In the genomic region with DNA sequence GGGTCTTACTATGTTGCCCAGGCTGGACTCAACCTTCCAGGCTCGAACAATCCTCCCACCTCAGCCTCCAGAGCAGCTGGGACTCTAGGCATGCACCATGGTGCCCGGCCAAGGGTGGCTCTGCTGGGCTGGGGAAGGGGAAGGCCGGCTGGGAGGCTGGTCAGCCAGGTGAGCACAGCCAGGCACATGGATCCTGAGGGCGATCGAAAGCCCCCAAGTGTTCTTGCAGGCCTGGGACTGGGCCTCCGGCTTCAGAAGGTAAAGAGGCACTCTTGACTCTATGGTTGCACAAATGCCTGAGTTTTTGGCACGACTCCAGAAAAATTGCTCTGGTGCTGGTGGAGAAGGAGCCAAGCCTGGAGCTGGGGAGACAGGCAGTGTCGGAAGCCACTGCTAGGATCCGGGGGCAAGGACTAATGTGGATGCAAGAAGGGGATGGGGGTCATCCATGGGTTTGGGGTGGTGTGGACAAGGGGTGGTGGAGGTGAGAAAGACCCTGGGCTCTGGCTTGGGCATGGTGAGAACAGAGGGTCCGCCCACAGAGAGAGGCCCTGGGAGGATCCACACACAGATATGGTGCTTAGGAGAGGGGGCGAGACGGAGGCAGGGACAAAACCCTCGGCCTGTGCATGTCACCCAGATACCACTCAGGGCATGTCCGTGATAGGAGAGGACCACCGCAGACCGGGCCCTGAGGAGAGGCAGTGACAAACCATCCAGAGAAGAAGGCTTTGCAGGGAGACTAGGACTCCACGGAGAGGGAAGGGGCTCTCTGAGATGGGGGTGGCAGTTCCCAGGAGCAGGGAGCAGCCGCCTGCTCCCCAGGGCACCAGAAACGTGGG, we compare ENCODE assay signal across 14 cellular contexts. TPM values are rescaled to one million over a fixed set of nuclear protein-coding genes. Genes with fewer than 3 reads are reported as not detected.
DNase-seq lines count a peak whose midpoint lies in the region; ATAC-seq and TF ChIP-seq lines count a peak whose summit lies in the region.
"Had no signal": no experiment of that assay in that cellular context is flagged by ENCODE, and none has a peak within 500 bp of the region (broad histone marks: within the 10 kb centered on the region; RNA-seq: fewer than 3 reads in every experiment).

No MANE protein-coding gene starts in this region.

- POLR2A ChIA-PET in activated CD4-positive, alpha-beta memory T cell treated with anti-CD3 and anti-CD28 coated beads, Interleukin-2, amount 10 ng/mL, durations not matched to agents 7 days and 5 days (lab: Charles Lee), result no interaction called here

- H3K27me3 Mint-ChIP-seq in activated CD4-positive, alpha-beta memory T cell treated with anti-CD3 and anti-CD28 coated beads, Interleukin-2, amount 10 ng/mL, durations not matched to agents 7 days and 5 days, result no peaks in the 10 kb centered on the region

- no peaks in the 10 kb centered on the region for H3K9me3 Mint-ChIP-seq in activated CD4-positive, alpha-beta memory T cell treated with anti-CD3 and anti-CD28 coated beads, Interleukin-2, amount 10 ng/mL, durations not matched to agents 7 days and 5 days
- H3K9me3 Mint-ChIP-seq: activated T-helper 17 cell treated with anti-CD3 and anti-CD28 coated beads, Interleukin-2, amount 50 U/mL, for 72 hours had no signal

- no peak overlapping the region for H3K4me3 Mint-ChIP-seq in activated CD4-positive, alpha-beta memory T cell treated with anti-CD3 and anti-CD28 coated beads, Interleukin-2, amount 10 ng/mL, durations not matched to agents 7 days and 5 days
- H3K4me3 Mint-ChIP-seq: activated T-helper 17 cell treated with anti-CD3 and anti-CD28 coated beads, Interleukin-2, amount 50 U/mL, for 72 hours had no signal

- H3K9me3 ChIP-seq in breast epithelium, result no peaks in the 10 kb centered on the region
- peaks cover 0 to 2% of the 10 kb centered on the region in 2 donors for H3K9me3 ChIP-seq in lung (ENCODE audit: control insufficient read depth in 2 of 2, insufficient read depth in 1 of 2, low read length in 1 of 2)
- no peaks in the 10 kb centered on the region for H3K9me3 ChIP-seq in MG63

- TF ChIP-seq CTCF in breast epithelium (IDR thresholded peaks at IDR 0.05), result no peak
- TF ChIP-seq CTCF in lung (IDR thresholded peaks at IDR 0.05; ENCODE audit: control extremely low read depth, extremely low read depth), result no peak

- H2AFZ ChIP-seq in ACC112 (ENCODE audit: low read length, unreplicated experiment), result no peak overlapping the region

- ATAC-seq in lung (ENCODE audit: insufficient read depth, low FRiP score) (no peak), GM19452 (IDR thresholded peaks at IDR 0.05; ENCODE audit: unreplicated experiment) (no peak)
- ATAC-seq: activated T-helper 17 cell treated with anti-CD3 and anti-CD28 coated beads, Interleukin-2, amount 50 U/mL, for 72 hours had no signal

- CTCF ChIA-PET in activated CD4-positive, alpha-beta memory T cell treated with anti-CD3 and anti-CD28 coated beads, Interleukin-2, amount 10 ng/mL, durations not matched to agents 7 days and 5 days (lab: Charles Lee), result no interaction called here

- no peak overlapping the region for H3K27ac Mint-ChIP-seq in activated CD4-positive, alpha-beta memory T cell treated with anti-CD3 and anti-CD28 coated beads, Interleukin-2, amount 10 ng/mL, durations not matched to agents 7 days and 5 days
- H3K27ac Mint-ChIP-seq: activated T-helper 17 cell treated with anti-CD3 and anti-CD28 coated beads, Interleukin-2, amount 50 U/mL, for 72 hours had no signal

- TF ChIP-seq POLR2A in breast epithelium (IDR thresholded peaks at IDR 0.05), result no peak

- H3K4me3 ChIP-seq in ACC112 (ENCODE audit: low read depth, low read length) (no peak overlapping the region), breast epithelium (no peak overlapping the region), lung (no peak overlapping the region), MG63 (no peak overlapping the region)

- no peaks in the 10 kb centered on the region for H3K36me3 Mint-ChIP-seq in activated CD4-positive, alpha-beta memory T cell treated with anti-CD3 and anti-CD28 coated beads, Interleukin-2, amount 10 ng/mL, durations not matched to agents 7 days and 5 days (ENCODE audit: low read depth)

- peak; percentile 23 for DNase-seq in EH (ENCODE audit: low read depth)
- peak; percentile 12 to 36 for DNase-seq in breast epithelium (ENCODE audit: low spot score in 2 of 2)
- peak; percentile 59 for DNase-seq in lung (ENCODE audit: low spot score)
- DNase-seq in MG63, result no peak
- DNase-seq in activated CD4-positive, alpha-beta memory T cell treated with anti-CD3 and anti-CD28 coated beads, Interleukin-2, amount 10 ng/mL, durations not matched to agents 7 days and 5 days, result no peak
- DNase-seq in kidney glomerular epithelial cell (lab: John Stamatoyannopoulos, UW), result no peak
- DNase-seq: activated CD4-positive, alpha-beta T cell treated with anti-CD3 and anti-CD28 coated beads, Interleukin-2, amount 50 U/mL, for 1 hour; aorta; NCI-H1417; stimulated activated CD4-positive, alpha-beta T cell treated with anti-CD3 and anti-CD28 coated beads, Interleukin-4, amount 100 ng/mL, for 1 hour had no signal

- WGBS in lung, 2 donors, result 76 to 85% methylated on average over 19 of the region's 19 CpGs

- no peaks in the 10 kb centered on the region for H3K79me2 ChIP-seq in ACC112 (ENCODE audit: control insufficient read depth, insufficient read depth, low read length, unreplicated experiment)

- intact Hi-C loops in breast epithelium (cut with DNase I; ENCODE audit: low total_unique reads), result no loop called here

- H3K4me1 Mint-ChIP-seq in activated CD4-positive, alpha-beta memory T cell treated with anti-CD3 and anti-CD28 coated beads, Interleukin-2, amount 10 ng/mL, durations not matched to agents 7 days and 5 days, result no peaks in the 10 kb centered on the region
- H3K4me1 Mint-ChIP-seq: activated T-helper 17 cell treated with anti-CD3 and anti-CD28 coated beads, Interleukin-2, amount 50 U/mL, for 72 hours had no signal

- H3K27ac ChIP-seq in ACC112 (ENCODE audit: low read depth, low read length) (peak overlapping the region; percentile 97), breast epithelium (peak overlapping the region in 1 of 2 donors; percentile 12), lung (ENCODE audit: low read depth in 1 of 2, low read length in 1 of 2) (no peak overlapping the region)
- H3K27ac ChIP-seq: C4-2B had no signal

- no peaks in the 10 kb centered on the region for H3K27me3 ChIP-seq in ACC112 (ENCODE audit: insufficient read depth, low read length)
- H3K27me3 ChIP-seq in breast epithelium, result peaks cover 0 to 3% of the 10 kb centered on the region in 2 donors
- H3K27me3 ChIP-seq in lung (ENCODE audit: control insufficient read depth, insufficient read depth), result no peaks in the 10 kb centered on the region
- H3K27me3 ChIP-seq in MG63, result no peaks in the 10 kb centered on the region

- H3K4me1 ChIP-seq in ACC112 (ENCODE audit: control insufficient read depth, insufficient read depth, low read length, unreplicated experiment) (peaks cover 34% of the 10 kb centered on the region), breast epithelium (no peaks in the 10 kb centered on the region), lung (ENCODE audit: control insufficient read depth in 2 of 2, insufficient read depth in 2 of 2, low read length in 2 of 2) (peaks cover 0 to 3% of the 10 kb centered on the region in 2 donors)

- no peaks in the 10 kb centered on the region for H3K36me3 ChIP-seq in ACC112 (ENCODE audit: insufficient read depth, low read length)
- H3K36me3 ChIP-seq in breast epithelium, result no peaks in the 10 kb centered on the region
- no peaks in the 10 kb centered on the region for H3K36me3 ChIP-seq in lung (ENCODE audit: control insufficient read depth in 2 of 2, insufficient read depth in 2 of 2, low read length in 2 of 2)
- no peaks in the 10 kb centered on the region for H3K36me3 ChIP-seq in MG63

RNA-seq across cellular contexts. Expression of a gene that starts 51.1 kb away (rescaled TPM):
- total RNA-seq in breast epithelium, result 10 to 100 TPM; 12.1 to 17.0 (median 15.4) TPM
- 100 to 1,000 TPM in 1 of 2 donors, 10 to 100 TPM in 1; 96.6 to 169 TPM for total RNA-seq in lung
- 10 to 100 TPM; 12.2 to 34.1 TPM for polyA plus RNA-seq in lung
- total RNA-seq in MG63 (2014; rRNA removed; shearing (Covaris generic); ENCODE audit: low replicate concordance), result 78.9 and 92.0 TPM in 2 replicates
- under 1 TPM; 0.10 to 0.13 TPM for total RNA-seq in activated CD4-positive, alpha-beta memory T cell treated with anti-CD3 and anti-CD28 coated beads, Interleukin-2, amount 10 ng/mL, durations not matched to agents 7 days and 5 days

Comparison
In these comparisons a context has a peak if more than half of its experiments do, and no peak if none do; other contexts are left out.
1. DNase-seq: peak in EH (single experiment), breast epithelium (2 of 2) and lung (single experiment); none in MG63 (single experiment), activated CD4-positive, alpha-beta memory T cell treated with anti-CD3 and anti-CD28 coated beads, Interleukin-2, amount 10 ng/mL, durations not matched to agents 7 days and 5 days (single experiment) and kidney glomerular epithelial cell (single experiment).
2. RNA of a gene that starts 51.1 kb away (total RNA-seq): 96.6 to 169 TPM in lung, 78.9 to 92.0 TPM in MG63 and 12.1 to 17.0 TPM in breast epithelium; 0.10 to 0.13 TPM in activated CD4-positive, alpha-beta memory T cell treated with anti-CD3 and anti-CD28 coated beads, Interleukin-2, amount 10 ng/mL, durations not matched to agents 7 days and 5 days; every median in the first group is over 10 times any median in the second.